14 cellular contexts compared by ENCODE assay signal in genomic region chr3:100759162-100759561, GRCh38.
"Had no signal": no experiment of that assay in that cellular context is flagged by ENCODE, and none has a peak within 500 bp of the region (broad histone marks: within the 10 kb centered on the region; RNA-seq: fewer than 3 reads in every experiment).

No MANE protein-coding gene starts in this region.

- H3K9me3 ChIP-seq: gastroesophageal sphincter, heart left ventricle, left ventricle myocardium inferior, psoas muscle, tibial nerve had no signal

- H3K27me3 ChIP-seq: gastroesophageal sphincter, heart left ventricle, tibial nerve had no signal

- H3K4me3 ChIP-seq: gastroesophageal sphincter, heart left ventricle, left ventricle myocardium inferior, psoas muscle, tibial nerve had no signal

- H3K27ac ChIP-seq: gastroesophageal sphincter, heart left ventricle, left ventricle myocardium inferior, psoas muscle had no signal

- DNase-seq: activated CD4-positive, alpha-beta T cell treated with anti-CD3 and anti-CD28 coated beads, Interleukin-2, amount 10 ng/mL, durations not matched to agents 24 days and 14 days; activated CD8-positive, alpha-beta T cell treated with anti-CD3 and anti-CD28 coated beads, Interleukin-2, amount 10 ng/mL, durations not matched to agents 7 days and 5 days; activated naive CD4-positive, alpha-beta T cell treated with Interleukin-2 at 50 U/mL for 16 hours; activated T-cell treated with anti-CD3 and anti-CD28 coated beads, Interleukin-2, amount 50 U/mL, for 24 hours; aorta; cortex of kidney; heart left ventricle; left ventricle myocardium inferior; psoas muscle; right cardiac atrium; stimulated activated CD4-positive, alpha-beta T cell treated with anti-CD3 and anti-CD28 coated beads, Interleukin-2, amount 100 ng/mL, for 24 hours; stimulated activated naive CD4-positive, alpha-beta T cell treated with Interleukin-2 at 50 U/mL for 16 hours had no signal
